ENCODE assay signal across 20 cellular contexts in genomic region chr14:51331651-51332367, GRCh38.
DNase-seq lines count a peak whose midpoint lies in the region; ATAC-seq, FAIRE-seq and TF ChIP-seq lines count a peak whose summit lies in the region.
"Had no signal": no experiment of that assay in that cellular context is flagged by ENCODE, and none has a peak within 500 bp of the region (broad histone marks: within the 10 kb centered on the region; RNA-seq: fewer than 3 reads in every experiment).

No MANE protein-coding gene starts in this region.

- H3K36me3 Mint-ChIP-seq in astrocyte (ENCODE audit: low read depth, unreplicated experiment) (peaks cover 4% of the 10 kb centered on the region), nephron (ENCODE audit: low read depth) (no peaks in the 10 kb centered on the region)
- H3K36me3 Mint-ChIP-seq: activated naive CD4-positive, alpha-beta T cell treated with anti-CD3 and anti-CD28 coated beads, Interleukin-2, amount 10 ng/mL, durations not matched to agents 7 days and 5 days; CD4-positive, alpha-beta memory T cell had no signal

- H3K4me3 ChIP-seq in astrocyte (ENCODE audit: insufficient read depth, low read depth, low read length) (no peak overlapping the region), heart right ventricle (no peak overlapping the region)
- H3K4me3 ChIP-seq: gastroesophageal sphincter, left lung, Peyer's patch, skin epidermis had no signal

- H3K9me3 Mint-ChIP-seq in stimulated activated naive CD8-positive, alpha-beta T cell treated with anti-CD3 and anti-CD28 coated beads, Interleukin-15, amount 100 ng/mL, for 72 hours = no peaks in the 10 kb centered on the region
- H3K9me3 Mint-ChIP-seq in astrocyte (ENCODE audit: unreplicated experiment) (peaks cover 6% of the 10 kb centered on the region), nephron (no peaks in the 10 kb centered on the region)
- H3K9me3 Mint-ChIP-seq: activated naive CD4-positive, alpha-beta T cell treated with anti-CD3 and anti-CD28 coated beads, Interleukin-2, amount 10 ng/mL, durations not matched to agents 7 days and 5 days; CD4-positive, alpha-beta memory T cell had no signal

- peaks cover 19% of the 10 kb centered on the region for H3K4me1 ChIP-seq in astrocyte (ENCODE audit: insufficient read depth, low read length)
- peaks cover 10 to 51% (median 33%) of the 10 kb centered on the region in 9 donors for H3K4me1 ChIP-seq in heart right ventricle

- peak overlapping the region in 1 of 2 donors; percentile 3 for H3K4me3 Mint-ChIP-seq in stimulated activated naive CD8-positive, alpha-beta T cell treated with anti-CD3 and anti-CD28 coated beads, Interleukin-15, amount 100 ng/mL, for 72 hours
- H3K4me3 Mint-ChIP-seq in astrocyte (ENCODE audit: unreplicated experiment) = no peak overlapping the region
- H3K4me3 Mint-ChIP-seq in nephron = no peak overlapping the region
- H3K4me3 Mint-ChIP-seq: activated naive CD4-positive, alpha-beta T cell treated with anti-CD3 and anti-CD28 coated beads, Interleukin-2, amount 10 ng/mL, durations not matched to agents 7 days and 5 days; CD4-positive, alpha-beta memory T cell had no signal

- H3K36me3 ChIP-seq in astrocyte (ENCODE audit: insufficient read depth, low read length) (no peaks in the 10 kb centered on the region), heart right ventricle (no peaks in the 10 kb centered on the region)
- H3K36me3 ChIP-seq: gastroesophageal sphincter, left lung, Peyer's patch had no signal

- WGBS in heart right ventricle, 2 donors = 73 to 81% methylated on average over 6 of the region's 6 CpGs

- intact Hi-C loops in heart right ventricle (cut with DNase I) = no loop called here

- no peak overlapping the region for H2AFZ ChIP-seq in astrocyte (ENCODE audit: low read depth, low read length)

- TF ChIP-seq CTCF in astrocyte (IDR thresholded peaks at IDR 0.05; ENCODE audit: insufficient read depth, low read depth, low read length) (no peak), nephron (IDR thresholded peaks at IDR 0.05; ENCODE audit: unreplicated experiment in 3 of 3) (no peak), heart right ventricle (IDR thresholded peaks at IDR 0.05) (no peak)

- no peak for DNase-seq in stimulated activated naive CD8-positive, alpha-beta T cell treated with anti-CD3 and anti-CD28 coated beads, Interleukin-15, Interleukin-2, amounts not matched to agents 100 U/mL and 50 U/mL, for 24 hours
- no peak for DNase-seq in stimulated activated naive CD8-positive, alpha-beta T cell treated with anti-CD3 and anti-CD28 coated beads, Interleukin-15, amount 100 ng/mL, for 72 hours
- no peak for DNase-seq in astrocyte (ENCODE audit: low read depth)
- no peak for DNase-seq in GOT3 (lab: John Stamatoyannopoulos, UW)
- DNase-seq in heart right ventricle = no peak
- no peak for DNase-seq in effector CD4-positive, alpha-beta T cell
- DNase-seq: activated naive CD4-positive, alpha-beta T cell treated with anti-CD3 and anti-CD28 coated beads, Interleukin-2, amount 10 ng/mL, durations not matched to agents 7 days and 5 days; CD4-positive, alpha-beta memory T cell; left lung; midbrain; NCI-H1694; Peyer's patch; stimulated activated CD4-positive, alpha-beta T cell treated with anti-CD3 and anti-CD28 coated beads, Interleukin-4, amount 100 ng/mL, for 1 hour; substantia nigra; T-helper 9 cell had no signal

- H3K4me2 ChIP-seq in astrocyte (ENCODE audit: low read length) = no peak overlapping the region

- H3K79me2 ChIP-seq in astrocyte (ENCODE audit: insufficient read depth, low read length) = no peaks in the 10 kb centered on the region

- H3K9me3 ChIP-seq in astrocyte (ENCODE audit: insufficient read depth, low read depth, low read length) (no peaks in the 10 kb centered on the region), heart right ventricle (no peaks in the 10 kb centered on the region)
- H3K9me3 ChIP-seq: gastroesophageal sphincter, left lung, Peyer's patch had no signal

- no peak overlapping the region for H3K27ac Mint-ChIP-seq in stimulated activated naive CD8-positive, alpha-beta T cell treated with anti-CD3 and anti-CD28 coated beads, Interleukin-15, amount 100 ng/mL, for 72 hours
- H3K27ac Mint-ChIP-seq in astrocyte (ENCODE audit: unreplicated experiment) = peak overlapping the region; percentile 10
- peak overlapping the region in 2 of 3 experiments; percentile 12 to 33 for H3K27ac Mint-ChIP-seq in nephron
- H3K27ac Mint-ChIP-seq: activated naive CD4-positive, alpha-beta T cell treated with anti-CD3 and anti-CD28 coated beads, Interleukin-2, amount 10 ng/mL, durations not matched to agents 7 days and 5 days; CD4-positive, alpha-beta memory T cell; progenitor cell of endocrine pancreas had no signal

- H3K27ac ChIP-seq in astrocyte (ENCODE audit: low read depth, low read length) = no peak overlapping the region
- H3K27ac ChIP-seq in heart right ventricle = peak overlapping the region in 1 of 10 donors; percentile 28
- H3K27ac ChIP-seq: gastroesophageal sphincter, left lung, Peyer's patch had no signal

- H3K9ac ChIP-seq in astrocyte (ENCODE audit: low read length) = no peak overlapping the region

- peaks cover 13% of the 10 kb centered on the region for H3K27me3 Mint-ChIP-seq in stimulated activated naive CD8-positive, alpha-beta T cell treated with anti-CD3 and anti-CD28 coated beads, Interleukin-15, amount 100 ng/mL, for 72 hours
- H3K27me3 Mint-ChIP-seq in astrocyte (ENCODE audit: low read depth, unreplicated experiment) (no peaks in the 10 kb centered on the region), nephron (ENCODE audit: low read depth) (no peaks in the 10 kb centered on the region)

- ATAC-seq in stimulated activated naive CD8-positive, alpha-beta T cell treated with anti-CD3 and anti-CD28 coated beads, Interleukin-15, Interleukin-2, amounts not matched to agents 100 U/mL and 50 U/mL, for 24 hours = peak; percentile 50
- ATAC-seq in stimulated activated naive CD8-positive, alpha-beta T cell treated with anti-CD3 and anti-CD28 coated beads, Interleukin-15, amount 100 ng/mL, for 72 hours = no peak
- no peak for ATAC-seq in heart right ventricle
- ATAC-seq: gastroesophageal sphincter, left lung had no signal

- no peak for FAIRE-seq in astrocyte (lab: Jason Lieb, UNC)
- FAIRE-seq: colon had no signal

- H3K27me3 ChIP-seq in astrocyte (ENCODE audit: insufficient read depth, low read length) = no peaks in the 10 kb centered on the region
- H3K27me3 ChIP-seq in heart right ventricle = no peaks in the 10 kb centered on the region
- H3K27me3 ChIP-seq: gastroesophageal sphincter, left lung, Peyer's patch had no signal

- H3K4me1 Mint-ChIP-seq in stimulated activated naive CD8-positive, alpha-beta T cell treated with anti-CD3 and anti-CD28 coated beads, Interleukin-15, amount 100 ng/mL, for 72 hours = peaks cover 16% of the 10 kb centered on the region
- H3K4me1 Mint-ChIP-seq in astrocyte (ENCODE audit: low read depth, unreplicated experiment) (peaks cover 39% of the 10 kb centered on the region), nephron (peaks cover 56% of the 10 kb centered on the region)

- no peaks in the 10 kb centered on the region for H4K20me1 ChIP-seq in astrocyte (ENCODE audit: insufficient read depth, low read length)

Comparison
In these comparisons a context has a peak if more than half of its experiments do, and no peak if none do; other contexts are left out.
1. H3K27ac Mint-ChIP-seq: peak in astrocyte (single experiment) and nephron (2 of 3); none in stimulated activated naive CD8-positive, alpha-beta T cell treated with anti-CD3 and anti-CD28 coated beads, Interleukin-15, amount 100 ng/mL, for 72 hours (0 of 2).